In the genomic region with DNA sequence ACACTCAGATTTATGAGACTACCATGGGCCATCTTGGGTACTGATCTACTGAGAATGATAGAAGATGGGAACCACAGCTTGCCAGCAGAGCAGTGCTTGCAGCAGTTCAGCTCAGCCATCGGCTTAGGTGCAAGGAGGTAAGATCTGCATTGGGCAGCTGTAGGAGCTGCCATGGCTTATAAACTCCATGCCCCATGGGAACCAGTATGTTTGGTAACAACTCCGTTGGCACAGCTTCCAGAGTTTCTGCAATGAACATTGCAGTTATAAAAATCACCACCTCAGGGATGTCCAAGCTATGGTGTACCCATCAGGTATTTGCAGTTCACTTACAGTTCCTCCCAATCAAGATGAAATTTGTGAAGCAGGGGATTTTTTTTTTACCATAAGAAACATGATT, we compare ENCODE assay signal across 26 cellular contexts.
"Had no signal": no experiment of that assay in that cellular context is flagged by ENCODE, and none has a peak within 500 bp of the region (broad histone marks: within the 10 kb centered on the region; RNA-seq: fewer than 3 reads in every experiment).

No MANE protein-coding gene starts in this region.

- H3K4me1 ChIP-seq: esophagus squamous epithelium, gastroesophageal sphincter had no signal

- H3K36me3 ChIP-seq: brain microvascular endothelial cell, esophagus squamous epithelium, gastroesophageal sphincter had no signal

- H3K27ac ChIP-seq: brain microvascular endothelial cell, esophagus squamous epithelium, gastroesophageal sphincter had no signal

- H3K4me3 ChIP-seq: esophagus squamous epithelium, gastroesophageal sphincter had no signal

- H3K9me3 ChIP-seq: esophagus squamous epithelium, gastroesophageal sphincter had no signal

- ATAC-seq: activated CD4-positive, alpha-beta T cell treated with anti-CD3 and anti-CD28 coated beads for 36 hours; activated CD8-positive, alpha-beta T cell treated with anti-CD3 and anti-CD28 coated beads for 36 hours; activated T-cell treated with anti-CD3 and anti-CD28 coated beads, Interleukin-2, amount 50 U/mL, for 4 hours; activated T-helper 17 cell treated with anti-CD3 and anti-CD28 coated beads, Interleukin-2, amount 50 U/mL, for 72 hours; effector memory CD8-positive, alpha-beta T cell; gastroesophageal sphincter had no signal

- DNase-seq: activated CD4-positive, alpha-beta T cell treated with anti-CD3 and anti-CD28 coated beads for 36 hours; activated CD4-positive, alpha-beta T cell treated with anti-CD3 and anti-CD28 coated beads, Interleukin-2, amount 50 U/mL, for 1 hour; activated CD4-positive, alpha-beta T cell treated with anti-CD3 and anti-CD28 coated beads, Interleukin-2, amount 50 U/mL, for 48 hours; activated CD4-positive, CD25-positive, alpha-beta regulatory T cell; activated CD4-positive, CD25-positive, alpha-beta regulatory T cell treated with anti-CD3 and anti-CD28 coated beads, Interleukin-2, amount 50 U/mL, for 72 hours; activated CD8-positive, alpha-beta memory T cell treated with anti-CD3 and anti-CD28 coated beads for 24 hours; activated CD8-positive, alpha-beta T cell treated with anti-CD3 and anti-CD28 coated beads for 36 hours; activated effector memory CD4-positive, alpha-beta T cell treated with Interleukin-2 at 50 U/mL for 16 hours; activated gamma-delta T cell treated with Interleukin-2 at 50 U/mL for 16 hours; activated naive CD4-positive, alpha-beta T cell treated with anti-CD3 and anti-CD28 coated beads, Interleukin-2, amount 50 U/mL, for 16 hours; activated naive CD4-positive, alpha-beta T cell treated with Interleukin-2 at 50 U/mL for 16 hours; activated T-cell treated with anti-CD3 and anti-CD28 coated beads, Interleukin-2, amount 50 U/mL, for 4 hours; amniotic stem cell; anterior cingulate cortex; brain microvascular endothelial cell; caudate nucleus; cortex of kidney; dermis blood vessel endothelial cell; effector CD4-positive, alpha-beta T cell; effector memory CD8-positive, alpha-beta T cell; erythroblast; esophagus squamous epithelium; foreskin melanocyte; T-helper 2 cell had no signal

- H3K27me3 ChIP-seq: esophagus squamous epithelium, gastroesophageal sphincter had no signal
